ENCODE assay signal across 8 cellular contexts in genomic region chr9:13088734-13089427, GRCh38.
DNase-seq lines count a peak whose midpoint lies in the region; ATAC-seq and TF ChIP-seq lines count a peak whose summit lies in the region.

No MANE protein-coding gene starts in this region.

- peak; percentile 67 for ATAC-seq in HG03442 (IDR thresholded peaks at IDR 0.05; ENCODE audit: unreplicated experiment)

- H3K36me3 ChIP-seq in breast epithelium (no peaks in the 10 kb centered on the region), vagina (no peaks in the 10 kb centered on the region)

- DNase-seq in SIG-M5 treated with dmso at 0.1 percent for 504 hours (lab: John Stamatoyannopoulos, UW; ENCODE audit: unreplicated experiment) (peak; percentile 51), SIG-M5 (lab: John Stamatoyannopoulos, UW) (no peak), NCI-H526 treated with DMSO at 0.1 percent for 48 hours (lab: John Stamatoyannopoulos, UW) (peak; percentile 64), breast epithelium (ENCODE audit: low spot score in 2 of 2) (no peak), kidney glomerular epithelial cell (lab: John Stamatoyannopoulos, UW) (peak; percentile 65), vagina (ENCODE audit: extremely low spot score in 2 of 2) (no peak)
- no peak for DNase-seq in activated CD8-positive, alpha-beta memory T cell treated with anti-CD3 and anti-CD28 coated beads, Interleukin-2, amount 50 U/mL, for 48 hours

- no peak for TF ChIP-seq POLR2A in breast epithelium (IDR thresholded peaks at IDR 0.05)
- no peak for TF ChIP-seq POLR2A in vagina (IDR thresholded peaks at IDR 0.05)

- peak; percentile 26 to 65 (median 52) for TF ChIP-seq CTCF in breast epithelium (IDR thresholded peaks at IDR 0.05)
- TF ChIP-seq CTCF in vagina (IDR thresholded peaks at IDR 0.05), result peak; percentile 4 to 69 (median 28)

- H3K4me1 ChIP-seq in breast epithelium, result peaks cover 0 to under 1% of the 10 kb centered on the region in 2 donors
- H3K4me1 ChIP-seq in vagina, result peaks cover 17% of the 10 kb centered on the region

- no peaks in the 10 kb centered on the region for H3K27me3 ChIP-seq in breast epithelium
- no peaks in the 10 kb centered on the region for H3K27me3 ChIP-seq in vagina

- H3K4me3 ChIP-seq in breast epithelium, result peak overlapping the region in 1 of 3 donors; percentile 1
- no peak overlapping the region for H3K4me3 ChIP-seq in vagina

- no peaks in the 10 kb centered on the region for H3K9me3 ChIP-seq in breast epithelium
- no peaks in the 10 kb centered on the region for H3K9me3 ChIP-seq in vagina

- H3K27ac ChIP-seq in breast epithelium (no peak overlapping the region), vagina (no peak overlapping the region)

- intact Hi-C loops in breast epithelium (cut with DNase I; ENCODE audit: low total_unique reads), result no loop called here
- intact Hi-C loops in vagina (cut with DNase I), result no loop called here

Comparison
In these comparisons a context has a peak if more than half of its experiments do, and no peak if none do; other contexts are left out.
1. DNase-seq: peak in SIG-M5 treated with dmso at 0.1 percent for 504 hours (single experiment), NCI-H526 treated with DMSO at 0.1 percent for 48 hours (single experiment) and kidney glomerular epithelial cell (single experiment); none in SIG-M5 (single experiment), breast epithelium (0 of 2), vagina (0 of 2) and activated CD8-positive, alpha-beta memory T cell treated with anti-CD3 and anti-CD28 coated beads, Interleukin-2, amount 50 U/mL, for 48 hours (single experiment).